30 cellular contexts compared by ENCODE assay signal in genomic region chr1:9776685-9777084, GRCh38.
"Had no signal": no experiment of that assay in that cellular context is flagged by ENCODE, and none has a peak within 500 bp of the region (broad histone marks: within the 10 kb centered on the region; RNA-seq: fewer than 3 reads in every experiment).

No MANE protein-coding gene starts in this region.

- H3K4me1 ChIP-seq: adrenal gland, SJSA1 had no signal

- H3K9me3 ChIP-seq: adrenal gland, SJSA1 had no signal

- H3K27ac ChIP-seq: adrenal gland, KMS-11, SJSA1 had no signal

- DNase-seq: activated CD4-positive, alpha-beta T cell treated with anti-CD3 and anti-CD28 coated beads for 48 hours; activated CD4-positive, alpha-beta T cell treated with anti-CD3 and anti-CD28 coated beads, Interleukin-2, amount 50 U/mL, for 4 hours; activated CD4-positive, CD25-positive, alpha-beta regulatory T cell treated with anti-CD3 and anti-CD28 coated beads, Interleukin-2, amount 50 U/mL, for 72 hours; activated CD8-positive, alpha-beta memory T cell treated with anti-CD3 and anti-CD28 coated beads, Interleukin-2, amount 50 U/mL, for 48 hours; activated CD8-positive, alpha-beta T cell treated with anti-CD3 and anti-CD28 coated beads, Interleukin-2, amount 10 ng/mL, durations not matched to agents 7 days and 5 days; activated gamma-delta T cell treated with Interleukin-2 at 50 U/mL for 16 hours; activated naive CD4-positive, alpha-beta T cell treated with anti-CD3 and anti-CD28 coated beads, Interleukin-2, amount 50 U/mL, for 16 hours; activated naive CD8-positive, alpha-beta T cell treated with anti-CD3 and anti-CD28 coated beads, Interleukin-2, amount 10 ng/mL, durations not matched to agents 7 days and 5 days; activated T-cell treated with anti-CD3 and anti-CD28 coated beads, Interleukin-2, amount 50 U/mL, for 24 hours; adrenal gland; anterior cingulate cortex; caudate nucleus; MV-4-11; NCI-H1417 treated with DMSO at 0.1 percent for 48 hours; NCI-H1694 treated with DMSO at 0.1 percent for 48 hours; NCI-H2029 treated with DMSO at 0.1 percent for 48 hours; NCI-H345; NCI-H510A; NCI-H526 treated with DMSO at 0.1 percent for 48 hours; NCI-H82; NK-92 treated with Interleukin-12 subunit alpha and Interleukin-12 subunit beta, amount 100 ng/mL, for 24 hours; OCI-M1; RPMI8226; SHP77; T-helper 9 cell had no signal

- H3K4me3 ChIP-seq: adrenal gland, SJSA1 had no signal

- H3K27ac Mint-ChIP-seq: activated CD8-positive, alpha-beta T cell treated with anti-CD3 and anti-CD28 coated beads, Interleukin-2, amount 10 ng/mL, durations not matched to agents 7 days and 5 days; activated naive CD8-positive, alpha-beta T cell treated with anti-CD3 and anti-CD28 coated beads, Interleukin-2, amount 10 ng/mL, durations not matched to agents 7 days and 5 days; activated T-cell treated with anti-CD3 and anti-CD28 coated beads, Interleukin-2, amount 50 U/mL, for 24 hours; T-helper 1 cell treated with Interleukin-12 subunit alpha and Interleukin-12 subunit beta and Interleukin-4 antibody, amounts not matched to agents 30 μg/mL and 1 μg/mL, for 36 hours had no signal

- H3K9ac ChIP-seq: KMS-11 had no signal

- H3K4me3 Mint-ChIP-seq: activated CD8-positive, alpha-beta T cell treated with anti-CD3 and anti-CD28 coated beads, Interleukin-2, amount 10 ng/mL, durations not matched to agents 7 days and 5 days; activated naive CD8-positive, alpha-beta T cell treated with anti-CD3 and anti-CD28 coated beads, Interleukin-2, amount 10 ng/mL, durations not matched to agents 7 days and 5 days; activated T-cell treated with anti-CD3 and anti-CD28 coated beads, Interleukin-2, amount 50 U/mL, for 24 hours; T-helper 1 cell treated with Interleukin-12 subunit alpha and Interleukin-12 subunit beta and Interleukin-4 antibody, amounts not matched to agents 30 μg/mL and 1 μg/mL, for 36 hours; WTC11 had no signal

- H3K4me2 ChIP-seq: KMS-11 had no signal

- ATAC-seq: activated CD8-positive, alpha-beta T cell treated with anti-CD3 and anti-CD28 coated beads, Interleukin-2, amount 10 ng/mL, durations not matched to agents 7 days and 5 days; Panc1; WTC11 had no signal

- H3K27me3 ChIP-seq: adrenal gland, SJSA1 had no signal

- H3K27me3 Mint-ChIP-seq: activated naive CD8-positive, alpha-beta T cell treated with anti-CD3 and anti-CD28 coated beads, Interleukin-2, amount 10 ng/mL, durations not matched to agents 7 days and 5 days; activated T-cell treated with anti-CD3 and anti-CD28 coated beads, Interleukin-2, amount 50 U/mL, for 24 hours had no signal

- H3K9me3 Mint-ChIP-seq: activated naive CD8-positive, alpha-beta T cell treated with anti-CD3 and anti-CD28 coated beads, Interleukin-2, amount 10 ng/mL, durations not matched to agents 7 days and 5 days; activated T-cell treated with anti-CD3 and anti-CD28 coated beads, Interleukin-2, amount 50 U/mL, for 24 hours; T-helper 1 cell treated with Interleukin-12 subunit alpha and Interleukin-12 subunit beta and Interleukin-4 antibody, amounts not matched to agents 30 μg/mL and 1 μg/mL, for 36 hours; WTC11 had no signal
